Comparison of ENCODE assay signal across 1 cellular context in the genomic region with DNA sequence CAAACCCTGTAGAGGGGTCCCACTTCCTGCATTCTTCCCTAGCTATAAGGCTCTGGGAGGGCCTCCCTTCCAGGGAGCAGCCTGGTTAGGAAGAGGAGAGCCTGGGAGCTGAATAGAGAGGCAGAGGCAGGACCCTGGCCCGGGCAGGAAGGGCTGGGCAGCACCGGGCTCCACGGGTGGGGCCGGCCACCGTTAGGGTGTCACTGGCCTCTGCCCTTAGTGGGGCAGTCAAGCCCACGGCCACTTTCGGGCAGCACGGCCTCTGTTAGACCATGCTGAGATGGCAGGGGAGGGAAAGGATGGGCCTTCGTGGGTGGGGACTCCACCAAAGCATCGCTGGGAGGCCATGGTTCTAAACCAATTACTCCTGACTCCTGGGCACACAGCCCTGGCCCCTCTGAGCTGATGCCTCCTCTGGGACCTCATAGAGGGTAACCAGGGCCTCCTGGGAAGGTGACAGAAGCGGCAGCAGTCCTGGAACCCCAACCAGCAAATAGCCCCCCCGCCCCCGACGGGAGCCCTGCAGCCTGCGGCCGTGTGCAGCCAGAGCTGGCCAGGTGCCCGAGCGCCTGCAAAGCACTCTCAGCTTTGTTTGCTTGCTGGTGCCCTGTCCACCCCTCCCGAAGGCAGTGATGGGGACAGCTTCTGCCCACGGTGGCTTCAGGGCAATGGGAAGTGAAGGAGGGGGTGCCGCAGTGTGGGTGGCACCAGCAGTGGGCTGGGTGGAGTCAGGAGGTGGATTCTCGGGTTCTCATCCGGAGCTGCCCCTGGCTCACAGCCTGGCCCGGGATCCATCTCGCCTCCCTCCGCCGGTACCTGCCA.
A peak's percentile ranks its signal among the peaks of the same experiment; 100 is the strongest.
TF ChIP-seq lines count a peak whose summit lies in the region.

No MANE protein-coding gene starts in this region.

TF ChIP-seq in HepG2, 621 proteins besides CTCF, POLR2A, EP300 and RAD21 (continued from another document):
- TF ChIP-seq AGO2 (optimal IDR thresholded peaks at IDR 0.05; ENCODE audit: low read depth, low read length) (peak; percentile 75), NFE2L1 (CRISPR knock-in tag; IDR thresholded peaks at IDR 0.05; ENCODE audit: borderline replicate concordance) (no peak), POGZ (CRISPR knock-in tag; IDR thresholded peaks at IDR 0.05) (no peak), ZNF318 (CRISPR knock-in tag; IDR thresholded peaks at IDR 0.05) (no peak), TBL1XR1 (IDR thresholded peaks at IDR 0.05; ENCODE audit: borderline replicate concordance, low read length, partially characterized antibody) (no peak), CENPX (CRISPR knock-in tag; IDR thresholded peaks at IDR 0.05) (no peak), ZNF607 (CRISPR knock-in tag; IDR thresholded peaks at IDR 0.05; ENCODE audit: borderline replicate concordance) (no peak), IKZF4 (CRISPR knock-in tag; IDR thresholded peaks at IDR 0.05; ENCODE audit: borderline replicate concordance, low read depth, not compliant biosample characterization) (no peak), HIC2 (CRISPR knock-in tag; IDR thresholded peaks at IDR 0.05; ENCODE audit: low read depth) (0 out of 2 replicates have a peak, but pooled peaks have one; percentile 35), ZNF280D (CRISPR knock-in tag; IDR thresholded peaks at IDR 0.05) (no peak), ZNF331 (CRISPR knock-in tag; IDR thresholded peaks at IDR 0.05) (no peak), RARG (CRISPR knock-in tag; IDR thresholded peaks at IDR 0.05; ENCODE audit: low read depth) (no peak), SP5 (CRISPR knock-in tag; IDR thresholded peaks at IDR 0.05; ENCODE audit: borderline replicate concordance, low read depth) (no peak), DNMT1 (CRISPR knock-in tag; IDR thresholded peaks at IDR 0.05) (no peak), ZNF30 (CRISPR knock-in tag; IDR thresholded peaks at IDR 0.05) (no peak), ESRRA (CRISPR knock-in tag; IDR thresholded peaks at IDR 0.05; ENCODE audit: low read depth) (no peak), TAF1 (CRISPR knock-in tag; IDR thresholded peaks at IDR 0.05) (no peak), NFYB (CRISPR knock-in tag; IDR thresholded peaks at IDR 0.05) (no peak), FOSL2 (CRISPR knock-in tag; IDR thresholded peaks at IDR 0.05) (0 out of 2 replicates have a peak, but pooled peaks have one; percentile 8)
- TF ChIP-seq, protein P1, sequence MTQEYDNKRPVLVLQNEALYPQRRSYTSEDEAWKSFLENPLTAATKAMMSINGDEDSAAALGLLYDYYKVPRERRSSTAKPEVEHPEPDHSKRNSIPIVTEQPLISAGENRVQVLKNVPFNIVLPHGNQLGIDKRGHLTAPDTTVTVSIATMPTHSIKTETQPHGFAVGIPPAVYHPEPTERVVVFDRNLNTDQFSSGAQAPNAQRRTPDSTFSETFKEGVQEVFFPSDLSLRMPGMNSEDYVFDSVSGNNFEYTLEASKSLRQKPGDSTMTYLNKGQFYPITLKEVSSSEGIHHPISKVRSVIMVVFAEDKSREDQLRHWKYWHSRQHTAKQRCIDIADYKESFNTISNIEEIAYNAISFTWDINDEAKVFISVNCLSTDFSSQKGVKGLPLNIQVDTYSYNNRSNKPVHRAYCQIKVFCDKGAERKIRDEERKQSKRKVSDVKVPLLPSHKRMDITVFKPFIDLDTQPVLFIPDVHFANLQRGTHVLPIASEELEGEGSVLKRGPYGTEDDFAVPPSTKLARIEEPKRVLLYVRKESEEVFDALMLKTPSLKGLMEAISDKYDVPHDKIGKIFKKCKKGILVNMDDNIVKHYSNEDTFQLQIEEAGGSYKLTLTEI (CRISPR knock-in tag; conservative IDR thresholded peaks at IDR 0.05) = no peak
- TF ChIP-seq, protein P2, sequence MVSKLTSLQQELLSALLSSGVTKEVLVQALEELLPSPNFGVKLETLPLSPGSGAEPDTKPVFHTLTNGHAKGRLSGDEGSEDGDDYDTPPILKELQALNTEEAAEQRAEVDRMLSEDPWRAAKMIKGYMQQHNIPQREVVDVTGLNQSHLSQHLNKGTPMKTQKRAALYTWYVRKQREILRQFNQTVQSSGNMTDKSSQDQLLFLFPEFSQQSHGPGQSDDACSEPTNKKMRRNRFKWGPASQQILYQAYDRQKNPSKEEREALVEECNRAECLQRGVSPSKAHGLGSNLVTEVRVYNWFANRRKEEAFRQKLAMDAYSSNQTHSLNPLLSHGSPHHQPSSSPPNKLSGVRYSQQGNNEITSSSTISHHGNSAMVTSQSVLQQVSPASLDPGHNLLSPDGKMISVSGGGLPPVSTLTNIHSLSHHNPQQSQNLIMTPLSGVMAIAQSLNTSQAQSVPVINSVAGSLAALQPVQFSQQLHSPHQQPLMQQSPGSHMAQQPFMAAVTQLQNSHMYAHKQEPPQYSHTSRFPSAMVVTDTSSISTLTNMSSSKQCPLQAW (CRISPR knock-in tag; IDR thresholded peaks at IDR 0.05) = no peak
- TF ChIP-seq, protein P3, sequence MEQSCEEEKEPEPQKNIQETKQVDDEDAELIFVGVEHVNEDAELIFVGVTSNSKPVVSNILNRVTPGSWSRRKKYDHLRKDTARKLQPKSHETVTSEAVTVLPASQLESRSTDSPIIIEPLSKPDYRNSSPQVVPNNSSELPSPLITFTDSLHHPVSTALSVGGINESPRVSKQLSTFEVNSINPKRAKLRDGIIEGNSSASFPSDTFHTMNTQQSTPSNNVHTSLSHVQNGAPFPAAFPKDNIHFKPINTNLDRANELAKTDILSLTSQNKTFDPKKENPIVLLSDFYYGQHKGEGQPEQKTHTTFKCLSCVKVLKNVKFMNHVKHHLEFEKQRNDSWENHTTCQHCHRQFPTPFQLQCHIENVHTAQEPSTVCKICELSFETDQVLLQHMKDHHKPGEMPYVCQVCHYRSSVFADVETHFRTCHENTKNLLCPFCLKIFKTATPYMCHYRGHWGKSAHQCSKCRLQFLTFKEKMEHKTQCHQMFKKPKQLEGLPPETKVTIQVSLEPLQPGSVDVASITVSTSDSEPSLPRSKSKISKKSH (CRISPR knock-in tag; IDR thresholded peaks at IDR 0.05; ENCODE audit: borderline replicate concordance) = 0 out of 2 replicates have a peak, but pooled peaks have one; percentile 13
TF ChIP-seq in HepG2: peak in this region for 11.
